Comparison of ENCODE assay signal across 15 cellular contexts in the genomic region with DNA sequence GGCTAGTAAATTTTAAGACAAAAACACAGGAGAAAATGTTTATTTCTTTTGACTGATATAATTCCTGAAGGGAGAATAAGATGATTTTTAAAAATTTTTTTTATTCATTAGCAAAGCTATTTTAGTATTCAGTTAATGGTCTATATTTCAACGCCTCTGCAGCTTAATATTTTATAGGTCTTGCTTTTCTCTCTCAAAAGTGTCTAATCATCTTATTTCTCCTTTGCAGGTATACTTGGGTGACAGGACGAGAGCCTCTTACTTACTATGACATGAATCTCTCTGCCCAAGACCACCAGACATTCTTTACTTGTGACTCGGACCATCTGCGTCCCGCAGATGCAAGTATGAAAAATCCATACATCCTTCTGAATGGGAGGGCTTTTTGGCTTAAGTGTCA.
DNase-seq lines count a peak whose midpoint lies in the region; ATAC-seq, FAIRE-seq and TF ChIP-seq lines count a peak whose summit lies in the region.
"Had no signal": no experiment of that assay in that cellular context is flagged by ENCODE, and none has a peak within 500 bp of the region (broad histone marks: within the 10 kb centered on the region; RNA-seq: fewer than 3 reads in every experiment).

No MANE protein-coding gene starts in this region.

- H3K27ac Mint-ChIP-seq in chondrocyte (ENCODE audit: unreplicated experiment): peak overlapping the region; percentile 8
- no peak overlapping the region for H3K27ac Mint-ChIP-seq in stimulated activated effector memory CD8-positive, alpha-beta T cell treated with anti-CD3 and anti-CD28 coated beads, Interleukin-12 subunit alpha, Interleukin-12 subunit beta, amount 100 ng/mL, for 72 hours
- H3K27ac Mint-ChIP-seq: CD14-positive monocyte; CD8-positive, alpha-beta T cell had no signal

- no peak for TF ChIP-seq POLR2A in prostate gland (IDR thresholded peaks at IDR 0.05)

- no peaks in the 10 kb centered on the region for H3K9me3 ChIP-seq in prostate gland

- H3K27me3 Mint-ChIP-seq in chondrocyte (ENCODE audit: low read depth): no peaks in the 10 kb centered on the region

- no peaks in the 10 kb centered on the region for H3K9me3 Mint-ChIP-seq in chondrocyte (ENCODE audit: low read depth)
- H3K9me3 Mint-ChIP-seq in stimulated activated effector memory CD8-positive, alpha-beta T cell treated with anti-CD3 and anti-CD28 coated beads, Interleukin-12 subunit alpha, Interleukin-12 subunit beta, amount 100 ng/mL, for 72 hours: no peaks in the 10 kb centered on the region
- H3K9me3 Mint-ChIP-seq: CD14-positive monocyte; CD8-positive, alpha-beta T cell had no signal

- DNase-seq in ELR (ENCODE audit: low read depth) (peak; percentile 49), RCC 7860 (ENCODE audit: low spot score) (no peak), chondrocyte (ENCODE audit: low spot score) (no peak), DMS 273 (lab: John Stamatoyannopoulos, UW; ENCODE audit: unreplicated experiment) (no peak), prostate gland (ENCODE audit: low spot score) (no peak)
- DNase-seq in stimulated activated effector memory CD8-positive, alpha-beta T cell treated with anti-CD3 and anti-CD28 coated beads, Interleukin-12 subunit alpha, Interleukin-12 subunit beta, amount 100 ng/mL, for 72 hours (ENCODE audit: low spot score in 2 of 2): no peak
- DNase-seq: CD8-positive, alpha-beta T cell; COR-L47; DND-41; GF-D8 had no signal

- peaks cover 30% of the 10 kb centered on the region for H3K36me3 Mint-ChIP-seq in chondrocyte (ENCODE audit: low read depth)
- peaks cover 24% of the 10 kb centered on the region for H3K36me3 Mint-ChIP-seq in stimulated activated effector memory CD8-positive, alpha-beta T cell treated with anti-CD3 and anti-CD28 coated beads, Interleukin-12 subunit alpha, Interleukin-12 subunit beta, amount 100 ng/mL, for 72 hours

- no peak for TF ChIP-seq CTCF in chondrocyte (IDR thresholded peaks at IDR 0.05)
- no peak for TF ChIP-seq CTCF in prostate gland (IDR thresholded peaks at IDR 0.05)

- H3K27ac ChIP-seq in prostate gland: no peak overlapping the region

- intact Hi-C loops in prostate gland (cut with DNase I): no loop called here

- no peaks in the 10 kb centered on the region for H3K36me3 ChIP-seq in prostate gland

- H3K4me3 ChIP-seq in prostate gland: no peak overlapping the region

- ATAC-seq in stimulated activated effector memory CD8-positive, alpha-beta T cell treated with anti-CD3 and anti-CD28 coated beads, Interleukin-12 subunit alpha, Interleukin-12 subunit beta, amount 100 ng/mL, for 72 hours: no peak
- no peak for ATAC-seq in GM18870 (IDR thresholded peaks at IDR 0.05; ENCODE audit: unreplicated experiment)
- ATAC-seq: CD8-positive, alpha-beta T cell; HCT116 had no signal

- no peak overlapping the region for H3K4me3 Mint-ChIP-seq in chondrocyte (ENCODE audit: unreplicated experiment)
- no peak overlapping the region for H3K4me3 Mint-ChIP-seq in stimulated activated effector memory CD8-positive, alpha-beta T cell treated with anti-CD3 and anti-CD28 coated beads, Interleukin-12 subunit alpha, Interleukin-12 subunit beta, amount 100 ng/mL, for 72 hours
- H3K4me3 Mint-ChIP-seq: CD14-positive monocyte; CD8-positive, alpha-beta T cell had no signal

- WGBS in prostate gland: 98% methylated on average over 5 of the region's 5 CpGs

- H3K4me1 Mint-ChIP-seq in chondrocyte (ENCODE audit: low read depth): peaks cover 75% of the 10 kb centered on the region
- peaks cover 24% of the 10 kb centered on the region for H3K4me1 Mint-ChIP-seq in stimulated activated effector memory CD8-positive, alpha-beta T cell treated with anti-CD3 and anti-CD28 coated beads, Interleukin-12 subunit alpha, Interleukin-12 subunit beta, amount 100 ng/mL, for 72 hours

- no peaks in the 10 kb centered on the region for H3K27me3 ChIP-seq in prostate gland (replicated peaks; ENCODE audit: insufficient read depth)

- no peaks in the 10 kb centered on the region for H3K4me1 ChIP-seq in prostate gland (replicated peaks)

- peak; percentile 38 for FAIRE-seq in RCC 7860 (lab: Jason Lieb, UNC)
- FAIRE-seq: D721Med, H54 had no signal
